In the genomic region with DNA sequence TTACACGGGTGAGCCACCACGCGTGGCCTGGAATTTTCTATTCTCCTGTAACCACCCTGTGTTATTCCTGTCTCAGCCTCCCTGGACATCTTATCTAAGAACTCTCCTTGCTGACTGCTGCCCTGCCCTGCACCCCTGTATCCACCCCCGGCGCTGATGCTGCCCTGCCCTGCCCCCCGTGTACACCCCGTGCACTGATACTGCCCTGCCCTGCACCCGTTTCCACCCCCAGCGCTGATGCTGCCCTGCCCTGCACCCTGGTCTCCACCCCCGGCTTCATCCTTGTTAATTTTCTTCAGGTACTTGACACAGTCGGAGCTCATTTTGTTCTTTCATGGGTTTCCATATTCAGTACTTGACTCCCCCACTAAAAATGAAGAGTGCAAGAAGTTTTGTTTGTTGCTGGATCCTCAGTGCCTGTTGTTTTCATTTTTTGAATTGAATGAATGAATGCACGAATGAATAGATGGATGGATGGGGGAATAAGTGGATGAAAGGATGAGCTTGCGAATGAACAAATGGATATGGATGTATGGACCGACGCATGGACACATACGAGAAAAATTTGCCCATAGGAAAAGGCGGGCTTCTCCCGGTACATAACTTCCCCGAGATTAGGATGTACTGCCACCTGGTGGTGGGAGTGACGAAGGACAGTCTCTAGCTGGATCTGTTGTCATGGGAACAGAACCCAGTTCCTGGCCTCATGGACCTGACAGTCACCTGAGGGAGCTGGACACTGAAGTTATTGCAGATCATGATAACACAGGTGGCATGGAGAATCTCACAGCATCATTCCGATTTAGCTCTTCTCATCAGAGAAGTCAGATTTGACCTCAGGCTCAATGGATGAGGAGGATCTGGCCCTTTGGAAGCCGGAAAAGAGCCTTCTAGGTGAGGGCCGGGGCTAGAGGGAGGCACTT, we compare ENCODE assay signal across 8 cellular contexts. TPM values are rescaled to one million over a fixed set of nuclear protein-coding genes. Genes with fewer than 3 reads are reported as not detected.
DNase-seq lines count a peak whose midpoint lies in the region; ATAC-seq and TF ChIP-seq lines count a peak whose summit lies in the region.

No MANE protein-coding gene starts in this region.

- H2AFZ ChIP-seq in MM.1S (ENCODE audit: low read length), result peak overlapping the region; percentile 71

- H3K4me1 ChIP-seq in MM.1S (ENCODE audit: low read length) (no peaks in the 10 kb centered on the region), ovary (ENCODE audit: insufficient read depth) (no peaks in the 10 kb centered on the region), tibial nerve (peaks cover 0 to 6% (median 0%) of the 10 kb centered on the region in 4 donors)

- no peak for ATAC-seq in HG03196 (IDR thresholded peaks at IDR 0.05; ENCODE audit: unreplicated experiment)

- no peaks in the 10 kb centered on the region for H3K36me3 ChIP-seq in MM.1S (replicated peaks; ENCODE audit: insufficient read depth, low read length)
- no peaks in the 10 kb centered on the region for H3K36me3 ChIP-seq in SK-N-MC (ENCODE audit: insufficient read depth, low read length)
- no peaks in the 10 kb centered on the region for H3K36me3 ChIP-seq in ovary
- H3K36me3 ChIP-seq in tibial nerve, result no peaks in the 10 kb centered on the region

- TF ChIP-seq EP300 in ovary (IDR thresholded peaks at IDR 0.05), result no peak
- peak in 1 of 2 donors; percentile 17 for TF ChIP-seq EP300 in tibial nerve (IDR thresholded peaks at IDR 0.05)

- H3K4me3 ChIP-seq in MM.1S (ENCODE audit: low read length), result peak overlapping the region; percentile 38
- H3K4me3 ChIP-seq in SK-N-MC, result peak overlapping the region; percentile 55
- H3K4me3 ChIP-seq in ovary, result no peak overlapping the region
- no peak overlapping the region for H3K4me3 ChIP-seq in tibial nerve

- peak overlapping the region; percentile 67 for H3K4me2 ChIP-seq in MM.1S (ENCODE audit: low read depth, low read length)

- H3K27ac ChIP-seq in MM.1S (ENCODE audit: low read length) (no peak overlapping the region), SK-N-MC (no peak overlapping the region), ovary (no peak overlapping the region), tibial nerve (no peak overlapping the region)

- TF ChIP-seq CTCF in GM12801 (IDR thresholded peaks at IDR 0.05; ENCODE audit: extremely low read depth, insufficient read length), result peak; percentile 55
- TF ChIP-seq CTCF in MM.1S (IDR thresholded peaks at IDR 0.05; ENCODE audit: low read length), result peak; percentile 97
- peak; percentile 78 to 93 (median 90) for TF ChIP-seq CTCF in ovary (IDR thresholded peaks at IDR 0.05)
- peak; percentile 85 to 94 (median 93) for TF ChIP-seq CTCF in tibial nerve (IDR thresholded peaks at IDR 0.05)

- H3K9me2 ChIP-seq in MM.1S (replicated peaks; ENCODE audit: insufficient read depth, low read length), result no peaks in the 10 kb centered on the region

- peak overlapping the region; percentile 20; the same call in 1 of the 2 replicates for H3K9ac ChIP-seq in MM.1S (ENCODE audit: low read length)
- H3K9ac ChIP-seq in SK-N-MC (ENCODE audit: insufficient read length), result peak overlapping the region; percentile 28

- 35 to 38% (median 36%) methylated on average over 23 of the region's 23 CpGs for WGBS in ovary, 3 donors
- WGBS in tibial nerve, 2 donors, result 41 to 45% methylated on average over 23 of the region's 23 CpGs

- no peaks in the 10 kb centered on the region for H3F3A ChIP-seq in MM.1S (ENCODE audit: insufficient read depth, low read length)

- intact Hi-C loops in ovary (cut with DNase I), result loop anchor here (5.0 to 10.0 kb wide), 3 partner anchors 346 to 534 kb away; no protein-coding TSS in a partner anchor

- DNase-seq in MM.1S (peak; percentile 78), SK-N-MC (ENCODE audit: low read depth, low spot score) (no peak), germinal center (ENCODE audit: low spot score) (peak; percentile 87), ovary (peak; percentile 65 to 79 (median 75)), tibial nerve (ENCODE audit: low spot score in 2 of 2) (peak; percentile 66 to 89)
- peak; percentile 70 for DNase-seq in activated naive CD4-positive, alpha-beta T cell treated with Interleukin-2 at 50 U/mL for 16 hours

- H3K9me3 ChIP-seq in MM.1S (replicated peaks; ENCODE audit: insufficient read depth, low read length) (no peaks in the 10 kb centered on the region), SK-N-MC (ENCODE audit: low read depth, low read length) (no peaks in the 10 kb centered on the region), ovary (no peaks in the 10 kb centered on the region), tibial nerve (peaks cover 0 to 7% (median 0%) of the 10 kb centered on the region in 4 donors)

- no peaks in the 10 kb centered on the region for H3K79me2 ChIP-seq in MM.1S (ENCODE audit: low read length)

- no peaks in the 10 kb centered on the region for H4K20me1 ChIP-seq in MM.1S (ENCODE audit: insufficient read depth, low read length)

- TF ChIP-seq POLR2A in ovary (IDR thresholded peaks at IDR 0.05), result no peak
- TF ChIP-seq POLR2A in tibial nerve (IDR thresholded peaks at IDR 0.05), result no peak

- H3K27me3 ChIP-seq in MM.1S (replicated peaks; ENCODE audit: insufficient read depth, low read length), result 0 out of 2 replicates have a peak, but pooled peaks cover 5% of the 10 kb centered on the region
- no peaks in the 10 kb centered on the region for H3K27me3 ChIP-seq in ovary
- H3K27me3 ChIP-seq in tibial nerve, result no peaks in the 10 kb centered on the region

RNA-seq across cellular contexts. Expression of a gene that starts 14.9 kb away (rescaled TPM):
- total RNA-seq in ovary (not detected), tibial nerve (not detected)
- under 1 TPM in 1 of 2 donors, not detected in 1; 0.38 TPM for polyA plus RNA-seq in ovary

RNA-seq across cellular contexts. Expression of a gene that starts 40.8 kb away (rescaled TPM):
- 10 to 100 TPM; 25.8 to 92.3 (median 57.8) TPM for total RNA-seq in ovary
- polyA plus RNA-seq in ovary, result 10 to 100 TPM; 32.5 to 33.8 TPM
- total RNA-seq in tibial nerve, result 100 to 1,000 TPM; 180 to 449 (median 358) TPM

RNA-seq across cellular contexts. Expression of a gene that starts 57.1 kb away (rescaled TPM):
- not detected for total RNA-seq in ovary
- not detected for polyA plus RNA-seq in ovary
- not detected for total RNA-seq in tibial nerve

Comparison
In these comparisons a context has a peak if more than half of its experiments do, and no peak if none do; other contexts are left out.
1. H3K4me3 ChIP-seq: peak in MM.1S (single experiment) and SK-N-MC (single experiment); none in ovary (single experiment) and tibial nerve (0 of 4).
2. Peak in every context shown above with its lines, with median percentiles within 50 percentile points of each other: CTCF ChIP-seq.